In genomic region chr20:50856475-50857041, GRCh38 we compare ENCODE assay signal across 18 cellular contexts.
"Had no signal": no experiment of that assay in that cellular context is flagged by ENCODE, and none has a peak within 500 bp of the region (broad histone marks: within the 10 kb centered on the region; RNA-seq: fewer than 3 reads in every experiment).

No MANE protein-coding gene starts in this region.

- H3K36me3 Mint-ChIP-seq: natural killer cell had no signal

- FAIRE-seq: frontal cortex had no signal

- H3K9me3 Mint-ChIP-seq: activated naive CD8-positive, alpha-beta T cell treated with anti-CD3 and anti-CD28 coated beads, Interleukin-2, amount 10 ng/mL, durations not matched to agents 7 days and 5 days; activated T-helper 2 cell treated with anti-CD3 and anti-CD28 coated beads, Interferon-gamma antibody, Interleukin-2, Interleukin-4, amounts not matched to agents 10 μg/mL and 5 μg/mL and 100 μg/mL, durations not matched to agents 14 hours and 24 hours and 36 hours; natural killer cell had no signal

- H3K4me3 Mint-ChIP-seq: activated CD4-positive, alpha-beta T cell treated with anti-CD3 and anti-CD28 coated beads for 36 hours; activated naive CD8-positive, alpha-beta T cell treated with anti-CD3 and anti-CD28 coated beads, Interleukin-2, amount 10 ng/mL, durations not matched to agents 7 days and 5 days; natural killer cell had no signal

- DNase-seq: activated CD4-positive, alpha-beta T cell treated with anti-CD3 and anti-CD28 coated beads for 36 hours; activated CD4-positive, alpha-beta T cell treated with anti-CD3 and anti-CD28 coated beads, Interleukin-2, amount 50 U/mL, for 48 hours; activated naive CD4-positive, alpha-beta T cell treated with Interleukin-2 at 50 U/mL for 16 hours; activated naive CD8-positive, alpha-beta T cell treated with anti-CD3 and anti-CD28 coated beads, Interleukin-2, amount 10 ng/mL, durations not matched to agents 7 days and 5 days; amygdala; natural killer cell; posterior cingulate gyrus; retina; stimulated activated CD4-positive, alpha-beta T cell treated with anti-CD3 and anti-CD28 coated beads, Interleukin-1b, Interleukin-23, amount 100 ng/mL, for 48 hours; stimulated activated CD8-positive, alpha-beta memory T cell treated with anti-CD3 and anti-CD28 coated beads, Interleukin-4, amount 100 ng/mL, for 48 hours; stimulated activated naive CD4-positive, alpha-beta T cell; SW 1271; T-helper 2 cell had no signal

- H3K27me3 Mint-ChIP-seq: activated CD4-positive, alpha-beta T cell treated with anti-CD3 and anti-CD28 coated beads for 36 hours; activated naive CD8-positive, alpha-beta T cell treated with anti-CD3 and anti-CD28 coated beads, Interleukin-2, amount 10 ng/mL, durations not matched to agents 7 days and 5 days had no signal

- ATAC-seq: activated CD4-positive, alpha-beta T cell treated with anti-CD3 and anti-CD28 coated beads for 36 hours; natural killer cell had no signal

- H3K4me3 ChIP-seq: thyroid gland had no signal

- H3K27ac ChIP-seq: epithelial cell of prostate, neutrophil, thyroid gland had no signal

- H3K27me3 ChIP-seq: neutrophil, thyroid gland had no signal

- H3K9me3 ChIP-seq: neutrophil, thyroid gland had no signal

- H3K4me1 Mint-ChIP-seq: activated CD4-positive, alpha-beta T cell treated with anti-CD3 and anti-CD28 coated beads for 36 hours had no signal

- H3K36me3 ChIP-seq: neutrophil, thyroid gland had no signal

- H3K27ac Mint-ChIP-seq: activated CD4-positive, alpha-beta T cell treated with anti-CD3 and anti-CD28 coated beads for 36 hours; activated naive CD8-positive, alpha-beta T cell treated with anti-CD3 and anti-CD28 coated beads, Interleukin-2, amount 10 ng/mL, durations not matched to agents 7 days and 5 days; activated T-helper 2 cell treated with anti-CD3 and anti-CD28 coated beads, Interferon-gamma antibody, Interleukin-2, Interleukin-4, amounts not matched to agents 10 μg/mL and 5 μg/mL and 100 μg/mL, durations not matched to agents 14 hours and 24 hours and 36 hours; natural killer cell had no signal
